ENCODE assay signal across 18 cellular contexts in the genomic region with DNA sequence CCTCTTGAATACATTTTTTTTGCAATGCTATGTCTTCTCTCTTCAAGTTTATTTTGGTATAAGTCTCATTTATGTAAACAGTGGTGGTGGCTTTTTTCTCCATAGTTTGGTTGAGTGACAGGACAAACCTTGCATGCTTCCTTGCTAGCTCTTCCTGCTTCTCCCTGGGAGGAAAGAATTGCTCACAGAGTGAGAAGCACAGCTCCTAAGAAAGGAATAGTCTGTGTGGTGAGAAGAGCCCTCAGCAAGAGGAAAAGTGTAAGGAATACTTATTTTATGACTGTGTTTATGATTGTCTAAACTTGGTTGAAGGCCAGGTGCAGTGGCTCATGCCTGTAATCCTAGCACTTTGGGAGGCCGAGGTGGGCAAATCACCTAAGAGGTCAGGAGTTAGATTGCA. TPM values are rescaled to one million over a fixed set of nuclear protein-coding genes. Genes with fewer than 3 reads are reported as not detected.
DNase-seq lines count a peak whose midpoint lies in the region; FAIRE-seq and TF ChIP-seq lines count a peak whose summit lies in the region.
"Had no signal": no experiment of that assay in that cellular context is flagged by ENCODE, and none has a peak within 500 bp of the region (broad histone marks: within the 10 kb centered on the region; RNA-seq: fewer than 3 reads in every experiment).

No MANE protein-coding gene starts in this region.

- no peak overlapping the region for H3K4me3 Mint-ChIP-seq in CD4-positive, alpha-beta memory T cell
- H3K4me3 Mint-ChIP-seq: CD4-positive, alpha-beta T cell had no signal

- H3K36me3 Mint-ChIP-seq in CD4-positive, alpha-beta memory T cell, result no peaks in the 10 kb centered on the region

- FAIRE-seq in frontal cortex (lab: Jason Lieb, UNC), result no peak
- FAIRE-seq: A204.1, H1 had no signal

- no peak overlapping the region for H3K9ac ChIP-seq in mucosa of rectum (ENCODE audit: low read depth in 1 of 2, low read length in 2 of 2)

- no peaks in the 10 kb centered on the region for H3K9me3 ChIP-seq in mucosa of rectum (ENCODE audit: control insufficient read depth in 2 of 2, low read length in 2 of 2)
- H3K9me3 ChIP-seq in CD4-positive, alpha-beta memory T cell (ENCODE audit: control insufficient read depth in 1 of 2, low read length in 2 of 2), result no peaks in the 10 kb centered on the region
- H3K9me3 ChIP-seq: BE2C had no signal

- H3K36me3 ChIP-seq in mucosa of rectum (ENCODE audit: control insufficient read depth in 2 of 2, insufficient read depth in 2 of 2, low read length in 2 of 2), result no peaks in the 10 kb centered on the region
- H3K36me3 ChIP-seq in CD4-positive, alpha-beta memory T cell (ENCODE audit: insufficient read depth, low read length), result no peaks in the 10 kb centered on the region
- H3K36me3 ChIP-seq: BE2C had no signal

- no peak for DNase-seq in HEK293T (ENCODE audit: extremely low spot score)
- DNase-seq in M059J (ENCODE audit: low read depth), result peak; percentile 60
- peak; percentile 33 for DNase-seq in cerebellar cortex (ENCODE audit: low spot score)
- no peak for DNase-seq in T-helper 1 cell
- DNase-seq in CD4-positive, alpha-beta memory T cell, result no peak
- DNase-seq in frontal cortex (ENCODE audit: low spot score in 2 of 2), result no peak
- DNase-seq: BE2C; CD4-positive, alpha-beta T cell; MM.1S; NCI-H1092; NCI-H1436 treated with DMSO at 0.1 percent for 48 hours; NCI-H2029; NCI-H510A; RPMI8226; SIG-M5 had no signal

- H3K27ac ChIP-seq in mucosa of rectum (ENCODE audit: low read depth in 2 of 2, low read length in 2 of 2), result peak overlapping the region in 1 of 2 donors; percentile 15
- H3K27ac ChIP-seq in CD4-positive, alpha-beta memory T cell (ENCODE audit: low read depth, low read length), result no peak overlapping the region

- H3K27me3 Mint-ChIP-seq in CD4-positive, alpha-beta memory T cell, result peaks cover 11 to 12% of the 10 kb centered on the region in 2 donors

- no peaks in the 10 kb centered on the region for H3K9me3 Mint-ChIP-seq in CD4-positive, alpha-beta memory T cell
- H3K9me3 Mint-ChIP-seq: CD4-positive, alpha-beta T cell had no signal

- H3K27ac Mint-ChIP-seq in CD4-positive, alpha-beta memory T cell, result no peak overlapping the region
- H3K27ac Mint-ChIP-seq: CD4-positive, alpha-beta T cell had no signal

- peaks cover 5 to 17% of the 10 kb centered on the region in 2 donors for H3K4me1 ChIP-seq in mucosa of rectum (ENCODE audit: control insufficient read depth in 2 of 2, insufficient read depth in 2 of 2, low read length in 2 of 2)
- no peaks in the 10 kb centered on the region for H3K4me1 ChIP-seq in CD4-positive, alpha-beta memory T cell (ENCODE audit: insufficient read depth, low read length)
- H3K4me1 ChIP-seq: BE2C had no signal

- H3K4me1 Mint-ChIP-seq in CD4-positive, alpha-beta memory T cell, result no peaks in the 10 kb centered on the region

- H3K27me3 ChIP-seq in mucosa of rectum (ENCODE audit: control insufficient read depth in 2 of 2, insufficient read depth in 2 of 2, low read length in 2 of 2), result no peaks in the 10 kb centered on the region
- H3K27me3 ChIP-seq in CD4-positive, alpha-beta memory T cell (ENCODE audit: insufficient read depth, low read length), result no peaks in the 10 kb centered on the region
- H3K27me3 ChIP-seq: BE2C had no signal

- POLR2A ChIA-PET in HEK293T (lab: Yijun Ruan, JAX), result no interaction called here
- POLR2A ChIA-PET in CD4-positive, alpha-beta memory T cell (lab: Charles Lee; ENCODE audit: partially characterized antibody), result no interaction called here

- intact Hi-C loops in CD4-positive, alpha-beta memory T cell (cut with micrococcal nuclease), result no loop called here

- CTCF ChIA-PET in HEK293T (lab: Yijun Ruan, JAX), result interaction anchor here (0.6 to 2.5 kb wide), 3 partner anchors 12 to 443 kb away, joined by 5 to 23 read pairs (median 6); a partner anchor contains a TSS
- CTCF ChIA-PET in CD4-positive, alpha-beta memory T cell (lab: Charles Lee; ENCODE audit: partially characterized antibody), result interaction anchor here (5.2 kb wide), 1 partner anchor 12 kb away, joined by 31 read pairs; a partner anchor contains a TSS

- H3K4me3 ChIP-seq in mucosa of rectum (ENCODE audit: low read length in 2 of 2), result peak overlapping the region; percentile 20 to 37
- H3K4me3 ChIP-seq in CD4-positive, alpha-beta memory T cell (ENCODE audit: low read length in 2 of 2), result no peak overlapping the region

TF ChIP-seq in HEK293T, 16 proteins besides CTCF, POLR2A, EP300 and RAD21:
- TF ChIP-seq, protein P1, sequence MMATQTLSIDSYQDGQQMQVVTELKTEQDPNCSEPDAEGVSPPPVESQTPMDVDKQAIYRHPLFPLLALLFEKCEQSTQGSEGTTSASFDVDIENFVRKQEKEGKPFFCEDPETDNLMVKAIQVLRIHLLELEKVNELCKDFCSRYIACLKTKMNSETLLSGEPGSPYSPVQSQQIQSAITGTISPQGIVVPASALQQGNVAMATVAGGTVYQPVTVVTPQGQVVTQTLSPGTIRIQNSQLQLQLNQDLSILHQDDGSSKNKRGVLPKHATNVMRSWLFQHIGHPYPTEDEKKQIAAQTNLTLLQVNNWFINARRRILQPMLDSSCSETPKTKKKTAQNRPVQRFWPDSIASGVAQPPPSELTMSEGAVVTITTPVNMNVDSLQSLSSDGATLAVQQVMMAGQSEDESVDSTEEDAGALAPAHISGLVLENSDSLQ (IDR thresholded peaks at IDR 0.05), result peak; percentile 74
- no peak for TF ChIP-seq CTBP1 (IDR thresholded peaks at IDR 0.05; ENCODE audit: borderline replicate concordance)
- TF ChIP-seq FOXA1 (IDR thresholded peaks at IDR 0.05), result no peak
- no peak for TF ChIP-seq ZNF384 (IDR thresholded peaks at IDR 0.05)
- no peak for TF ChIP-seq SUZ12 (IDR thresholded peaks at IDR 0.05)
- TF ChIP-seq FOXM1 (IDR thresholded peaks at IDR 0.05; ENCODE audit: borderline replicate concordance), result no peak
- TF ChIP-seq SP1 (IDR thresholded peaks at IDR 0.05), result no peak
TF ChIP-seq in HEK293T: peak in this region for 1.

RNA-seq across cellular contexts. Expression of a gene that starts 11.5 kb away (rescaled TPM):
- total RNA-seq in M059J (2014; rRNA removed; shearing (Covaris generic)), result not detected in 2 replicates
- total RNA-seq in CD4-positive, alpha-beta memory T cell, result not detected
- polyA plus RNA-seq in CD4-positive, alpha-beta memory T cell, result not detected
- 2.0 TPM for total RNA-seq in frontal cortex
- total RNA-seq: CD4-positive, alpha-beta T cell had no signal
- polyA plus RNA-seq: H1 had no signal

Comparison
In these comparisons a context has a peak if more than half of its experiments do, and no peak if none do; other contexts are left out.
1. DNase-seq: peak in M059J (single experiment) and cerebellar cortex (single experiment); none in HEK293T (single experiment), T-helper 1 cell (0 of 5), CD4-positive, alpha-beta memory T cell (0 of 5) and frontal cortex (0 of 2).
2. H3K4me3 ChIP-seq: peak in mucosa of rectum (2 of 2); none in CD4-positive, alpha-beta memory T cell (0 of 2).